Comparison of ENCODE assay signal across 12 cellular contexts in the genomic region with DNA sequence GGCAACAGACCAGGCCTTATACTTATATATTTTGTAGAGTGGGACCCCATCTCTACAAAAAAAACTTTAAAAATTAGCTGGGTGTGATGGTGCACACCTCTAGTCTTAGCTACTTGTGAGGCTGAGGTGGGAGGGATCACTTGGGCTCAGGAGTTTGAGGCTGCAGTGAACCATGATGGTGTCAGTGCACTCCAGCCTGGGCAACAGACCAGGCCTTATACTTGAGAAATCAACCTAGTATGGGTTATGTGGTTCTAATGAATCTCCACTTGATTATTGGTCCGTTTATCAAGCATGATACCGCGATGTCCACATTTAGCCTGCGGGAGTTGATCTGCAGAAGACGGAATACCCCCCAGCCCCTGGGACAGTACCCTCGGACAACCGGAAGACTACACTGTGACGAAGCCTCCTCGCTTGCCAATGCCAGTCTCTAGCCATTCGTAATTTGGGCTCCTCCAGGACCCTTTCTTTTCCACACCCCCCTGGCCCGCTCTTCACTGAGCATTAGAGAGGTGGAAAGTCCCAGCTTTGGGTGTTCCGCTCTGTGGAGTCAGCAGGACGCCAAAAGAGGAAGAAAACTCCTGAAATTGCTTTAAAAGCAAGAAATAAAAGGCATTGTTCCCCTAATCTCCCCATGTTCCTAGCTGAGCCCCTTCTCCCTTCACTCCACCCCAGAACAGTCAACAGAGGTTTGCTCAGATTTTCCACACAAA. TPM values are rescaled to one million over a fixed set of nuclear protein-coding genes. Genes with fewer than 3 reads are reported as not detected.
DNase-seq lines count a peak whose midpoint lies in the region; ATAC-seq, FAIRE-seq and TF ChIP-seq lines count a peak whose summit lies in the region.
"Had no signal": no experiment of that assay in that cellular context is flagged by ENCODE, and none has a peak within 500 bp of the region (broad histone marks: within the 10 kb centered on the region; RNA-seq: fewer than 3 reads in every experiment).

No MANE protein-coding gene starts in this region.

- H3K4me3 Mint-ChIP-seq in stimulated activated naive B cell treated with anti-CD40 and anti-IgM and Interleukin-4, amounts not matched to agents 10 μg/mL and 1 μg/mL and 100 μg/mL, for 72 hours = peak overlapping the region; percentile 7 to 51
- H3K4me3 Mint-ChIP-seq: immature natural killer cell had no signal

- H3K27me3 ChIP-seq in lower lobe of right lung (ENCODE audit: low read depth) = no peaks in the 10 kb centered on the region
- H3K27me3 ChIP-seq in testis = no peaks in the 10 kb centered on the region

- peak overlapping the region; percentile 43 for H3K27ac Mint-ChIP-seq in stimulated activated naive B cell treated with anti-CD40 and anti-IgM and Interleukin-4, amounts not matched to agents 10 μg/mL and 1 μg/mL and 100 μg/mL, for 72 hours
- H3K27ac Mint-ChIP-seq: immature natural killer cell had no signal

- peaks cover 0 to 4% of the 10 kb centered on the region in 2 donors for H3K27me3 Mint-ChIP-seq in stimulated activated naive B cell treated with anti-CD40 and anti-IgM and Interleukin-4, amounts not matched to agents 10 μg/mL and 1 μg/mL and 100 μg/mL, for 72 hours

- H3K27ac ChIP-seq in coronary artery (peak overlapping the region; percentile 75 to 91), lower lobe of right lung (peak overlapping the region; percentile 62), testis (peak overlapping the region in 1 of 2 donors; percentile 0)

- no peak for FAIRE-seq in GM12891 (lab: Jason Lieb, UNC)

- peaks cover 33 to 43% of the 10 kb centered on the region in 2 donors for H3K4me1 Mint-ChIP-seq in stimulated activated naive B cell treated with anti-CD40 and anti-IgM and Interleukin-4, amounts not matched to agents 10 μg/mL and 1 μg/mL and 100 μg/mL, for 72 hours
- H3K4me1 Mint-ChIP-seq: immature natural killer cell had no signal

- ATAC-seq in lower lobe of right lung = no peak
- peak; percentile 79 to 89 for ATAC-seq in stimulated activated naive B cell treated with anti-CD40 and anti-IgM and Interleukin-4, amounts not matched to agents 10 μg/mL and 1 μg/mL and 100 μg/mL, for 72 hours (replicated peaks)
- no peak for ATAC-seq in GM18861 (IDR thresholded peaks at IDR 0.05; ENCODE audit: unreplicated experiment)
- ATAC-seq in GM21717 (IDR thresholded peaks at IDR 0.05; ENCODE audit: unreplicated experiment) = no peak

- H3K9me3 ChIP-seq in lower lobe of right lung (no peaks in the 10 kb centered on the region), testis (no peaks in the 10 kb centered on the region)

- DNase-seq in GM12891 (ENCODE audit: insufficient read length, low spot score) (no peak), coronary artery (ENCODE audit: low spot score) (no peak), lower lobe of right lung (no peak), testis (no peak)
- DNase-seq in stimulated activated naive B cell treated with anti-CD40 and anti-IgM and Interleukin-4, amounts not matched to agents 10 μg/mL and 1 μg/mL and 100 μg/mL, for 72 hours = peak; percentile 29
- no peak for DNase-seq in activated T-cell treated with anti-CD3 and anti-CD28 coated beads, Interleukin-2, amount 50 U/mL, for 48 hours
- DNase-seq: AML-193; immature natural killer cell; NCI-H510A; stimulated activated CD4-positive, alpha-beta T cell treated with anti-CD3 and anti-CD28 coated beads, Interleukin-4, amount 100 ng/mL, for 24 hours had no signal

- TF ChIP-seq CTCF in coronary artery (IDR thresholded peaks at IDR 0.05) (no peak), lower lobe of right lung (IDR thresholded peaks at IDR 0.05) (no peak), testis (IDR thresholded peaks at IDR 0.05) (no peak)

- peaks cover 67% of the 10 kb centered on the region for H3K4me1 ChIP-seq in lower lobe of right lung
- H3K4me1 ChIP-seq in testis = peaks cover 20% of the 10 kb centered on the region

- no peaks in the 10 kb centered on the region for H3K9me3 Mint-ChIP-seq in stimulated activated naive B cell treated with anti-CD40 and anti-IgM and Interleukin-4, amounts not matched to agents 10 μg/mL and 1 μg/mL and 100 μg/mL, for 72 hours

- no peak for TF ChIP-seq POLR2A in GM12891 (IDR thresholded peaks at IDR 0.05; ENCODE audit: low read depth, low read length)
- TF ChIP-seq POLR2A in testis (IDR thresholded peaks at IDR 0.05) = no peak

- no peaks in the 10 kb centered on the region for H3K36me3 Mint-ChIP-seq in stimulated activated naive B cell treated with anti-CD40 and anti-IgM and Interleukin-4, amounts not matched to agents 10 μg/mL and 1 μg/mL and 100 μg/mL, for 72 hours

- intact Hi-C loops in lower lobe of right lung (cut with DNase I) (no loop called here), testis (cut with DNase I; ENCODE audit: low total_unique reads) (no loop called here)

- H3K36me3 ChIP-seq in lower lobe of right lung = no peaks in the 10 kb centered on the region
- no peaks in the 10 kb centered on the region for H3K36me3 ChIP-seq in testis (ENCODE audit: low read depth, missing control alignments)

- WGBS in testis, 2 donors = 95 to 97% methylated on average over 13 of the region's 13 CpGs

- no peak overlapping the region for H3K4me3 ChIP-seq in coronary artery
- H3K4me3 ChIP-seq in lower lobe of right lung = no peak overlapping the region
- no peak overlapping the region for H3K4me3 ChIP-seq in testis

TF ChIP-seq in GM12891, 5 proteins besides CTCF, POLR2A, EP300 and RAD21:
- no peak for TF ChIP-seq POU2F2 (IDR thresholded peaks at IDR 0.05; ENCODE audit: low read depth, low read length)
- TF ChIP-seq SPI1 (IDR thresholded peaks at IDR 0.05; ENCODE audit: low read depth, low read length) = 0 out of 2 replicates have a peak, but pooled peaks have one; percentile 20
TF ChIP-seq in GM12891: peak in this region for 1.

RNA-seq across cellular contexts. Expression of gene LTBP2, which starts 19.4 kb away (rescaled TPM):
- 0.08 TPM for polyA plus RNA-seq in GM12891 (2012; ENCODE audit: low read depth, missing spikeins)
- total RNA-seq in lower lobe of right lung (39.5 TPM), testis (10 to 100 TPM; 19.6 to 45.3 TPM)
- 23.3 TPM for polyA plus RNA-seq in testis (ENCODE audit: insufficient read depth, low read depth, low replicate concordance)

Comparison
In these comparisons a context has a peak if more than half of its experiments do, and no peak if none do; other contexts are left out.
1. ATAC-seq: peak in stimulated activated naive B cell treated with anti-CD40 and anti-IgM and Interleukin-4, amounts not matched to agents 10 μg/mL and 1 μg/mL and 100 μg/mL, for 72 hours (2 of 2); none in lower lobe of right lung (0 of 2), GM18861 (single experiment) and GM21717 (single experiment).